Comparison of ENCODE assay signal across 15 cellular contexts in genomic region chr17:73118876-73119485, GRCh38. TPM values are rescaled to one million over a fixed set of nuclear protein-coding genes. Genes with fewer than 3 reads are reported as not detected.
DNase-seq lines count a peak whose midpoint lies in the region; ATAC-seq and TF ChIP-seq lines count a peak whose summit lies in the region.
"Had no signal": no experiment of that assay in that cellular context is flagged by ENCODE, and none has a peak within 500 bp of the region (broad histone marks: within the 10 kb centered on the region; RNA-seq: fewer than 3 reads in every experiment).

No MANE protein-coding gene starts in this region.

- no peaks in the 10 kb centered on the region for H3K27me3 Mint-ChIP-seq in neural crest cell (ENCODE audit: low read depth)

- H3K9me3 Mint-ChIP-seq in neural crest cell, result peaks cover 3% of the 10 kb centered on the region
- H3K9me3 Mint-ChIP-seq: natural killer cell treated with Interleukin-12 subunit alpha and Interleukin-12 subunit beta and Interleukin-15 and Interleukin-18, amount 100 ng/mL, for 72 hours had no signal

- DNase-seq in DMS 273 treated with DMSO at 0.1 percent for 48 hours (lab: John Stamatoyannopoulos, UW), result peak; percentile 98
- DNase-seq in NCI-H2081 (lab: John Stamatoyannopoulos, UW), result peak; percentile 52 to 86
- peak; percentile 64 for DNase-seq in NCI-H774 (lab: John Stamatoyannopoulos, UW)
- DNase-seq in neural crest cell (ENCODE audit: low read depth, low spot score), result no peak
- DNase-seq in NOMO-1 (lab: John Stamatoyannopoulos, UW; ENCODE audit: unreplicated experiment in 2 of 2), result no peak
- DNase-seq: activated effector memory CD4-positive, alpha-beta T cell treated with Interleukin-2 at 50 U/mL for 16 hours; cortex of kidney; GM23248; T-cell had no signal

- H3K27ac Mint-ChIP-seq in neural crest cell (ENCODE audit: unreplicated experiment), result peak overlapping the region; percentile 82
- H3K27ac Mint-ChIP-seq: B cell; natural killer cell treated with Interleukin-12 subunit alpha and Interleukin-12 subunit beta and Interleukin-15 and Interleukin-18, amount 100 ng/mL, for 72 hours; T-cell had no signal

- H3K4me1 Mint-ChIP-seq in neural crest cell, result no peaks in the 10 kb centered on the region
- H3K4me1 Mint-ChIP-seq: B cell, T-cell had no signal

- ATAC-seq in HG02840 (IDR thresholded peaks at IDR 0.05; ENCODE audit: low FRiP score, unreplicated experiment), result no peak
- no peak for ATAC-seq in HG02981 (IDR thresholded peaks at IDR 0.05; ENCODE audit: unreplicated experiment)
- ATAC-seq in HG03571 (IDR thresholded peaks at IDR 0.05; ENCODE audit: unreplicated experiment), result no peak
- ATAC-seq: natural killer cell treated with Interleukin-12 subunit alpha and Interleukin-12 subunit beta and Interleukin-15 and Interleukin-18, amount 100 ng/mL, for 72 hours; T-cell had no signal

- no peak for TF ChIP-seq CTCF in neural crest cell (conservative IDR thresholded peaks at IDR 0.05)

- no peaks in the 10 kb centered on the region for H3K36me3 Mint-ChIP-seq in neural crest cell (ENCODE audit: low read depth)
- H3K36me3 Mint-ChIP-seq: natural killer cell treated with Interleukin-12 subunit alpha and Interleukin-12 subunit beta and Interleukin-15 and Interleukin-18, amount 100 ng/mL, for 72 hours; T-cell had no signal

- H3K4me3 Mint-ChIP-seq in neural crest cell, result no peak overlapping the region
- H3K4me3 Mint-ChIP-seq: B cell; natural killer cell treated with Interleukin-12 subunit alpha and Interleukin-12 subunit beta and Interleukin-15 and Interleukin-18, amount 100 ng/mL, for 72 hours; T-cell had no signal

RNA-seq across cellular contexts. Expression of gene SLC39A11, which starts 26.5 kb away (rescaled TPM):
- total RNA-seq in neural crest cell, result 11.3 and 11.5 TPM in 2 replicates

RNA-seq across cellular contexts. Expression of gene SSTR2, which starts 45.8 kb away (rescaled TPM):
- 1.7 TPM in 2 replicates for total RNA-seq in neural crest cell
- total RNA-seq: B cell; GM23248; lung microvascular endothelial cell; natural killer cell treated with Interleukin-12 subunit alpha and Interleukin-12 subunit beta and Interleukin-15 and Interleukin-18, amount 100 ng/mL, for 72 hours; T-cell had no signal

Comparison
In these comparisons a context has a peak if more than half of its experiments do, and no peak if none do; other contexts are left out.
1. DNase-seq: peak in DMS 273 treated with DMSO at 0.1 percent for 48 hours (single experiment), NCI-H2081 (2 of 2) and NCI-H774 (single experiment); none in neural crest cell (single experiment) and NOMO-1 (0 of 2).